ENCODE assay signal across 1 cellular context in genomic region chr2:241659150-241659739, GRCh38.
TF ChIP-seq lines count a peak whose summit lies in the region.

No MANE protein-coding gene starts in this region.

TF ChIP-seq in HepG2, 621 proteins besides CTCF, POLR2A, EP300 and RAD21 (continued from another document and continues in another):
- TF ChIP-seq HNF4G (IDR thresholded peaks at IDR 0.05; ENCODE audit: borderline replicate concordance, low read depth, low read length) (no peak; the same call in 1 of the 2 replicates), HNF4G (CRISPR knock-in tag; IDR thresholded peaks at IDR 0.05; ENCODE audit: borderline replicate concordance, low read depth) (no peak), GTF2F1 (IDR thresholded peaks at IDR 0.05; ENCODE audit: low read length) (no peak), ZNF318 (CRISPR knock-in tag; IDR thresholded peaks at IDR 0.05) (no peak), SAP130 (CRISPR knock-in tag; IDR thresholded peaks at IDR 0.05; ENCODE audit: low read depth) (peak; percentile 57; the same call in 1 of the 2 replicates), ZNF296 (CRISPR knock-in tag; conservative IDR thresholded peaks at IDR 0.05) (no peak), TBL1XR1 (IDR thresholded peaks at IDR 0.05; ENCODE audit: borderline replicate concordance, low read length, partially characterized antibody) (peak; percentile 24), MZF1 (CRISPR knock-in tag; IDR thresholded peaks at IDR 0.05; ENCODE audit: borderline replicate concordance) (no peak; the same call in 1 of the 2 replicates), MXI1 (IDR thresholded peaks at IDR 0.05; ENCODE audit: borderline replicate concordance, low read depth, low read length) (no peak; the same call in 2 of the 3 replicates), IKZF4 (CRISPR knock-in tag; IDR thresholded peaks at IDR 0.05; ENCODE audit: borderline replicate concordance, low read depth, not compliant biosample characterization) (no peak), IKZF5 (CRISPR knock-in tag; IDR thresholded peaks at IDR 0.05) (peak; percentile 60; the same call in 1 of the 2 replicates), ARID2 (CRISPR knock-in tag; IDR thresholded peaks at IDR 0.05; ENCODE audit: borderline replicate concordance) (no peak), FOXK1 (CRISPR knock-in tag; IDR thresholded peaks at IDR 0.05; ENCODE audit: borderline replicate concordance, low read depth) (no peak), KLF12 (CRISPR knock-in tag; IDR thresholded peaks at IDR 0.05; ENCODE audit: borderline replicate concordance) (no peak), POLR2AphosphoS5 (IDR thresholded peaks at IDR 0.05; ENCODE audit: low read depth, low read length) (no peak), SIN3B (IDR thresholded peaks at IDR 0.05; ENCODE audit: low read length) (0 out of 2 replicates have a peak, but pooled peaks have one; percentile 32), ZBTB10 (CRISPR knock-in tag; IDR thresholded peaks at IDR 0.05; ENCODE audit: borderline replicate concordance) (no peak), TMF1 (CRISPR knock-in tag; IDR thresholded peaks at IDR 0.05; ENCODE audit: low read depth) (no peak), HNF4A (CRISPR knock-in tag; IDR thresholded peaks at IDR 0.05) (no peak), NR0B2 (CRISPR knock-in tag; IDR thresholded peaks at IDR 0.05) (no peak), ZFP1 (CRISPR knock-in tag; IDR thresholded peaks at IDR 0.05) (no peak), ZNF775 (CRISPR knock-in tag; IDR thresholded peaks at IDR 0.05; ENCODE audit: borderline replicate concordance) (no peak), SALL2 (CRISPR knock-in tag; IDR thresholded peaks at IDR 0.05) (no peak), ZNF160 (CRISPR knock-in tag; IDR thresholded peaks at IDR 0.05) (no peak), HCFC1 (IDR thresholded peaks at IDR 0.05; ENCODE audit: low read depth, low read length) (no peak; the same call in 1 of the 2 replicates), MED1 (CRISPR knock-in tag; IDR thresholded peaks at IDR 0.05) (no peak), ZSCAN22 (CRISPR knock-in tag; IDR thresholded peaks at IDR 0.05) (no peak), ZNF343 (CRISPR knock-in tag; IDR thresholded peaks at IDR 0.05) (no peak), SRSF1 (optimal IDR thresholded peaks at IDR 0.05; ENCODE audit: low read depth, low read length) (no peak), KAT7 (CRISPR knock-in tag; IDR thresholded peaks at IDR 0.05; ENCODE audit: borderline replicate concordance) (0 out of 2 replicates have a peak, but pooled peaks have one; percentile 39), ATF2 (CRISPR knock-in tag; IDR thresholded peaks at IDR 0.05) (peak; percentile 25; the same call in 1 of the 2 replicates), AGO1 (IDR thresholded peaks at IDR 0.05; ENCODE audit: low read depth, low read length, poor library complexity, severe bottlenecking) (no peak), ZNF543 (CRISPR knock-in tag; IDR thresholded peaks at IDR 0.05) (no peak), MAF1 (CRISPR knock-in tag; IDR thresholded peaks at IDR 0.05; ENCODE audit: borderline replicate concordance) (no peak), STAT5B (CRISPR knock-in tag; IDR thresholded peaks at IDR 0.05) (no peak), ATRX (CRISPR knock-in tag; IDR thresholded peaks at IDR 0.05; ENCODE audit: borderline replicate concordance) (no peak), ZNF674 (CRISPR knock-in tag; IDR thresholded peaks at IDR 0.05; ENCODE audit: low read depth) (no peak), TFE3 (CRISPR knock-in tag; IDR thresholded peaks at IDR 0.05) (no peak), HOXA5 (CRISPR knock-in tag; IDR thresholded peaks at IDR 0.05) (no peak), ZNF3 (CRISPR knock-in tag; IDR thresholded peaks at IDR 0.05) (no peak), RORA (CRISPR knock-in tag; IDR thresholded peaks at IDR 0.05) (no peak), ZNF569 (CRISPR knock-in tag; IDR thresholded peaks at IDR 0.05; ENCODE audit: borderline replicate concordance) (no peak), ZNF280B (CRISPR knock-in tag; IDR thresholded peaks at IDR 0.05; ENCODE audit: borderline replicate concordance) (no peak), ZBTB26 (CRISPR knock-in tag; IDR thresholded peaks at IDR 0.05; ENCODE audit: borderline replicate concordance) (no peak; the same call in 1 of the 2 replicates), ZNF790 (CRISPR knock-in tag; IDR thresholded peaks at IDR 0.05; ENCODE audit: borderline replicate concordance) (no peak), NCOR1 (IDR thresholded peaks at IDR 0.05; ENCODE audit: borderline replicate concordance, low read length) (no peak), ZNF510 (CRISPR knock-in tag; IDR thresholded peaks at IDR 0.05; ENCODE audit: low read depth) (no peak)
